12 cellular contexts compared by ENCODE assay signal in genomic region chr11:126601136-126601535, GRCh38.
"Had no signal": no experiment of that assay in that cellular context is flagged by ENCODE, and none has a peak within 500 bp of the region (broad histone marks: within the 10 kb centered on the region; RNA-seq: fewer than 3 reads in every experiment).

No MANE protein-coding gene starts in this region.

- H3K4me2 ChIP-seq: smooth muscle cell had no signal

- H3K4me3 ChIP-seq: gastroesophageal sphincter, smooth muscle cell, thyroid gland had no signal

- H3K9me3 ChIP-seq: thyroid gland had no signal

- H3K9ac ChIP-seq: parathyroid adenoma had no signal

- H3K27ac ChIP-seq: brain microvascular endothelial cell, gastroesophageal sphincter, parathyroid adenoma, thyroid gland had no signal

- H3K36me3 ChIP-seq: brain microvascular endothelial cell, gastroesophageal sphincter, thyroid gland had no signal

- FAIRE-seq: urothelium cell line had no signal

- DNase-seq: activated CD4-positive, alpha-beta T cell treated with anti-CD3 and anti-CD28 coated beads, Interleukin-2, amount 10 ng/mL, durations not matched to agents 7 days and 5 days; activated CD4-positive, CD25-positive, alpha-beta regulatory T cell; activated CD8-positive, alpha-beta memory T cell treated with anti-CD3 and anti-CD28 coated beads for 24 hours; activated T-cell treated with anti-CD3 and anti-CD28 coated beads for 4 hours; brain microvascular endothelial cell; left ventricle myocardium superior; right cardiac atrium; thyroid gland had no signal

- H2AFZ ChIP-seq: parathyroid adenoma had no signal

- ATAC-seq: gastroesophageal sphincter, left ventricle myocardium superior, right cardiac atrium had no signal

- H3K27me3 ChIP-seq: brain microvascular endothelial cell, thyroid gland had no signal

- H3K79me2 ChIP-seq: parathyroid adenoma had no signal

- H3K4me1 ChIP-seq: gastroesophageal sphincter, parathyroid adenoma, thyroid gland had no signal
